ENCODE assay signal across 1 cellular context in the genomic region with DNA sequence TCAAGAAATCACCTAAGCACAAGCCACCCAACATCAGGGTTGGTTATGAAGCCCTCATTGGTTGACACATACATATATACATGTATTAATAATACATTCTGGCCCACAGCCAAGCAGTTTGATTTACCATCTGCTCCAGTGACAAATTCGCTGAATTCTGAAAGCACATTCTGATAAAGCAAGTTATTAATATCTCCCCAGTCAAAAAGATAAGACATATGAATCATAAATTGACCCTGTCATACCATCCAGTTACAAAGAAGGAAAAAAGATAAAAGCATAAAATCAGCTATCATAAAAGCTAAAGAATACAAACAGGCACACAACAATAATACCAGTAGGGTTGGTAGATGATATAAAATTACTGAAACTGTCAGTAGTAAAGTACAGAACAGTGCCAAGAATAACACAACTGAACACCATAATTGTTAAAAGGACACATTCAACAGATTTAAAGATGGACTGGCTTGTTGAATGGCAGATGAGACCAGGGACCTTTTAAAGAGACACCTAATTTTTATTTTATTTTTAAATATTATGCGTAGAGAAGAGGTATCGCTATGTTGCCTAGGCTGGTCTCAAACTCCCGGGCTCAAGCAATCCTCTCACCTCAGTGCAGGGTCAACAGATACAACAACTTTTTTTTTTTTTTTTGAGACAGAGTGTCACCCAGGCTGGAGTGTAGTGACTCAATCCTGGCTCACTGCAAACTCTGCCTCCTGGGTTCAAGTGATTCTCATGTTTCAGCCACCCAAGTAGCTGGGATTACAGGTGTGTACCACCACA.
TF ChIP-seq lines count a peak whose summit lies in the region.

No MANE protein-coding gene starts in this region.

TF ChIP-seq in IMR-90, 13 proteins besides CTCF, POLR2A, EP300 and RAD21:
- TF ChIP-seq RFX5 (IDR thresholded peaks at IDR 0.05; ENCODE audit: low read depth, low read length) (no peak), SMC3 (IDR thresholded peaks at IDR 0.05; ENCODE audit: low read depth, low read length) (no peak), NFE2L2 (IDR thresholded peaks at IDR 0.05; ENCODE audit: low read depth, low read length) (no peak), CHD1 (IDR thresholded peaks at IDR 0.05; ENCODE audit: low read depth, low read length) (no peak), MAFK (IDR thresholded peaks at IDR 0.05; ENCODE audit: low read depth, low read length) (no peak), BHLHE40 (IDR thresholded peaks at IDR 0.05; ENCODE audit: low read depth, low read length) (no peak), FOS (IDR thresholded peaks at IDR 0.05; ENCODE audit: low read depth, low read length) (no peak), MXI1 (IDR thresholded peaks at IDR 0.05; ENCODE audit: borderline replicate concordance, low read depth, low read length) (no peak), MAZ (IDR thresholded peaks at IDR 0.05; ENCODE audit: borderline replicate concordance, low read depth, low read length) (no peak), USF2 (IDR thresholded peaks at IDR 0.05; ENCODE audit: low read depth, low read length) (no peak), ELK1 (IDR thresholded peaks at IDR 0.05; ENCODE audit: borderline replicate concordance, low read depth, low read length) (no peak), CEBPB (IDR thresholded peaks at IDR 0.05; ENCODE audit: low read depth, low read length) (no peak), RCOR1 (IDR thresholded peaks at IDR 0.05; ENCODE audit: insufficient replicate concordance, low read length) (no peak)
